In genomic region chr17:76726231-76726765, GRCh38 we compare ENCODE assay signal across 8 cellular contexts. TPM values are rescaled to one million over a fixed set of nuclear protein-coding genes. Genes with fewer than 3 reads are reported as not detected.
A peak's percentile ranks its signal among the peaks of the same experiment; 100 is the strongest.
DNase-seq lines count a peak whose midpoint lies in the region; ATAC-seq and TF ChIP-seq lines count a peak whose summit lies in the region.

Gene JMJD6, minus strand, starts transcription at chr17:76726606. Its CDS starts 131 bp downstream, at chr17:76726475.

- H3K9me3 Mint-ChIP-seq in central memory CD8-positive, alpha-beta T cell = no peaks in the 10 kb centered on the region

- H3K9me3 ChIP-seq in AG04450 (ENCODE audit: control insufficient read depth, insufficient read depth, low read length) = no peaks in the 10 kb centered on the region; the same call in 1 of the 2 replicates
- no peaks in the 10 kb centered on the region for H3K9me3 ChIP-seq in spleen

- peak in 2 of 3 donors; percentile 73 to 82 for TF ChIP-seq POLR2A in spleen (IDR thresholded peaks at IDR 0.05)

- intact Hi-C loops in spleen (cut with DNase I; ENCODE audit: low total_unique reads) = no loop called here

- peaks cover 35 to 86% (median 75%) of the 10 kb centered on the region in 6 donors for H3K4me1 ChIP-seq in spleen

- ATAC-seq in GM18519 (IDR thresholded peaks at IDR 0.05; ENCODE audit: low FRiP score, unreplicated experiment) (peak; percentile 42), HG03025 (IDR thresholded peaks at IDR 0.05; ENCODE audit: low FRiP score, unreplicated experiment) (peak; percentile 72)
- ATAC-seq in central memory CD8-positive, alpha-beta T cell (replicated peaks; ENCODE audit: extremely low read depth, poor library complexity, severe bottlenecking) = peak; percentile 73

- TF ChIP-seq CTCF in AG04450 (IDR thresholded peaks at IDR 0.05; ENCODE audit: low read depth, low read length) = no peak
- TF ChIP-seq CTCF in spleen (IDR thresholded peaks at IDR 0.05 in 8 of 11, conservative IDR thresholded peaks at IDR 0.05 in 3 of 11) = no peak

- CTCF ChIA-PET in AG04450 (lab: Charles Lee) = interaction anchor here (0.6 to 2.1 kb wide), 4 partner anchors 10 to 384 kb away, joined by 3 to 14 read pairs (median 4); no protein-coding TSS in a partner anchor

- H3K4me1 Mint-ChIP-seq in central memory CD8-positive, alpha-beta T cell = peaks cover 34% of the 10 kb centered on the region

- peaks cover 0 to 71% (median 48%) of the 10 kb centered on the region in 6 donors for H3K36me3 ChIP-seq in spleen

- H3K36me3 Mint-ChIP-seq in central memory CD8-positive, alpha-beta T cell (ENCODE audit: insufficient read depth) = peaks cover 82% of the 10 kb centered on the region

- H3K4me3 ChIP-seq in AG04450 (ENCODE audit: low read depth, low read length) (peak within 1 kb of the TSS; percentile 93), spleen (peak within 1 kb of the TSS; percentile 59 to 98 (median 88))

- no peaks in the 10 kb centered on the region for H3K27me3 Mint-ChIP-seq in central memory CD8-positive, alpha-beta T cell

- DNase-seq in AG04450 (ENCODE audit: low read depth, low spot score) (peak; percentile 89), NCI-H2029 (lab: John Stamatoyannopoulos, UW) (peak; percentile 85), T1000 (lab: John Stamatoyannopoulos, UW) (peak; percentile 96), islet precursor cell (peak; percentile 99), spleen (peak; percentile 98)
- no peak for DNase-seq in central memory CD8-positive, alpha-beta T cell (ENCODE audit: low spot score in 2 of 2)

- no peaks in the 10 kb centered on the region for H3K27me3 ChIP-seq in AG04450 (ENCODE audit: control insufficient read depth, insufficient read depth, low read length)
- H3K27me3 ChIP-seq in spleen (replicated peaks in 1 of 7) = no peaks in the 10 kb centered on the region

- H3K27ac ChIP-seq in AG04450 (ENCODE audit: low read depth, low read length) (peak within 1 kb of the TSS; percentile 94), spleen (peak within 1 kb of the TSS; percentile 93 to 100 (median 100))

- 0 to 1% (median 1%) methylated on average over 31 to 59 of the region's 59 CpGs; no CpG with 5 or more reads in 1 of the 5 donors for WGBS in spleen, 5 donors

- POLR2A ChIA-PET in AG04450 (lab: Yijun Ruan, JAX) = interaction anchor here (1.5 to 4.1 kb wide), 5 partner anchors 10 to 55 kb away, joined by 5 to 41 read pairs (median 6); partner anchors contain the start of genes MFSD11 and SRSF2

- H3K4me3 Mint-ChIP-seq in central memory CD8-positive, alpha-beta T cell = peak within 1 kb of the TSS; percentile 90

- peak within 1 kb of the TSS; percentile 99 for H3K27ac Mint-ChIP-seq in central memory CD8-positive, alpha-beta T cell (ENCODE audit: low read depth)

RNA-seq across cellular contexts. Expression of gene JMJD6, which starts in this region (rescaled TPM):
- polyA plus RNA-seq in AG04450 (2011; rRNA removed) (12.4 and 17.3 TPM in 2 replicates), spleen (10 to 100 TPM; 21.4 to 37.3 (median 32.7) TPM)
- 12.2 and 16.6 TPM in 2 replicates for polyA minus RNA-seq in AG04450 (2011; rRNA and poly(A)+ RNA removed)
- total RNA-seq in spleen = 10 to 100 TPM; 21.2 to 54.3 (median 38.6) TPM

Comparison
In these comparisons a context has a peak if more than half of its experiments do, and no peak if none do; other contexts are left out.
1. DNase-seq: peak in AG04450 (single experiment), NCI-H2029 (single experiment), T1000 (single experiment), islet precursor cell (single experiment) and spleen (single experiment); none in central memory CD8-positive, alpha-beta T cell (0 of 2).
2. Peak in every context shown above with its lines, with median percentiles within 50 percentile points of each other: ATAC-seq.